ENCODE assay signal across 8 cellular contexts in the genomic region with DNA sequence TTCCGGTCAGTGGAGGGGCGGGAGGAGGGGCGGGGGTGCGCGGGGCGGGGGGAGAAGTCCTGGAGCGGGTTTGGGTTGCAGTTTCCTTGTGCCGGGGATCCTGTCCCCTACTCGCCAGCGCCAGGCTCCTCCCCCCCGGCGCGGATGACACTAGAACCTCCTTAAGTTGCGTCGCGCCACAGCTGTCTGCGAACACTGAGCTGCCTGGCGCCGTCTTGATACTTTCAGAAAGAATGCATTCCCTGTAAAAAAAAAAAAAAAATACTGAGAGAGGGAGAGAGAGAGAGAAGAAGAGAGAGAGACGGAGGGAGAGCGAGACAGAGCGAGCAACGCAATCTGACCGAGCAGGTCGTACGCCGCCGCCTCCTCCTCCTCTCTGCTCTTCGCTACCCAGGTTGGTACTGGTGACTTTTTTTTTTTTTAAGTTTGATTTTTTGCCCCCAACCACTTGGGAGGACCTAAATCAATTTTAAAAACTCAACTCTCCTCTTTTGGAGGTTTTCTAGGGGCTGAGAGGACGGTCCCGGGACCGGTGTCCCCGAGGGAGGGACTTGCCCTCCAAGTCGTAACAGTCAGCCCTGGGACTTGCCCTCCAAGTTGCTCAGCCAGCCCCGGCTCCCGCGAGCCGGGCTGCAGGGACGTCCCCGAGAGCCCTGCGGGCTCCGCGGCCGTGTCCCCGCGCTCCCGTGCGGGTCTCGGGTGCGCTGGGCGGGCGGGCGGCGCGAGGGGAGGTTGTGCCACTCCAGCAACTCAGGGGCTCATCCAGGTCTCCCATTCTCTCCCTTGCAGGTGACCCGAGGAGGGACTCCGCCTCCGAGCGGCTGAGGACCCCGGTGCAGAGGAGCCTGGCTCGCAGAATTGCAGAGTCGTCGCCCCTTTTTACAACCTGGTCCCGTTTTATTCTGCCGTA. TPM values are rescaled to one million over a fixed set of nuclear protein-coding genes. Genes with fewer than 3 reads are reported as not detected.
DNase-seq lines count a peak whose midpoint lies in the region; ATAC-seq, FAIRE-seq and TF ChIP-seq lines count a peak whose summit lies in the region.

Gene GATA3, plus strand, starts transcription at position 191 of the 910 bp plus-strand sequence. CDS start 968 bp downstream, outside the sequence.

- DNase-seq in A549 (ENCODE audit: low read depth in 1 of 2, low spot score in 1 of 2) (peak; percentile 86 to 88), GM19238 (ENCODE audit: insufficient read length, low spot score) (peak; percentile 81), ecto neural progenitor cell (ENCODE audit: low spot score) (peak; percentile 80), stomach (peak; percentile 64)
- DNase-seq in activated CD4-positive, alpha-beta T cell treated with anti-CD3 and anti-CD28 coated beads for 4 hours: peak; percentile 76 to 80

- H3K27me3 ChIP-seq in mucosa of rectum (ENCODE audit: control insufficient read depth in 2 of 2, insufficient read depth in 2 of 2, low read length in 2 of 2) (peaks cover 36 to 60% of the 10 kb centered on the region in 2 donors), stomach (peaks cover 53 to 99% (median 79%) of the 10 kb centered on the region in 3 donors)

- peak in 1 of 2 experiments; percentile 18; a peak in 1 of 5 replicates for TF ChIP-seq RAD21 in A549 (conservative IDR thresholded peaks at IDR 0.05 in 1 of 2, IDR thresholded peaks at IDR 0.05 in 1 of 2)

- 24% methylated on average over 38 of the region's 65 CpGs for WGBS in A549 (ENCODE audit: missing lambda C conversion rate)
- 2 to 4% (median 3%) methylated on average over 46 to 65 of the region's 65 CpGs for WGBS in stomach, 5 donors

- no peak for TF ChIP-seq POLR2A in A549 (IDR thresholded peaks at IDR 0.05; ENCODE audit: low read length)
- no peak for TF ChIP-seq POLR2A in stomach (IDR thresholded peaks at IDR 0.05)

- H3K9me3 ChIP-seq in A549 (no peaks in the 10 kb centered on the region), mucosa of rectum (ENCODE audit: control insufficient read depth in 2 of 2, low read length in 2 of 2) (no peaks in the 10 kb centered on the region), stomach (no peaks in the 10 kb centered on the region)

- TF ChIP-seq CTCF in A549 (IDR thresholded peaks at IDR 0.05) (no peak), stomach (IDR thresholded peaks at IDR 0.05) (no peak)

- H3K9ac ChIP-seq in mucosa of rectum (ENCODE audit: low read depth in 1 of 2, low read length in 2 of 2): peak within 1 kb of the TSS in 1 of 2 donors; percentile 6

- H3K36me3 ChIP-seq in mucosa of rectum (ENCODE audit: control insufficient read depth in 2 of 2, insufficient read depth in 2 of 2, low read length in 2 of 2) (no peaks in the 10 kb centered on the region), stomach (no peaks in the 10 kb centered on the region)

- intact Hi-C loops in stomach (cut with DNase I; ENCODE audit: low total_unique reads): no loop called here

- FAIRE-seq in A549 (lab: Jason Lieb, UNC): no peak

- H3K4me3 ChIP-seq in A549 (peak within 1 kb of the TSS; percentile 75), mucosa of rectum (ENCODE audit: low read length in 2 of 2) (peak within 1 kb of the TSS; percentile 54 to 69), stomach (peak within 1 kb of the TSS; percentile 38 to 68 (median 57))

- peaks cover 10% of the 10 kb centered on the region; the same call in 1 of the 3 replicates for H3K4me1 ChIP-seq in A549
- H3K4me1 ChIP-seq in mucosa of rectum (ENCODE audit: control insufficient read depth in 2 of 2, insufficient read depth in 2 of 2, low read length in 2 of 2): peaks cover 9 to 15% of the 10 kb centered on the region in 2 donors
- peaks cover 55 to 64% (median 60%) of the 10 kb centered on the region in 4 donors for H3K4me1 ChIP-seq in stomach

- POLR2A ChIA-PET in A549 (lab: Yijun Ruan, JAX): interaction anchor here (0.6 to 0.7 kb wide), 2 partner anchors 388 to 1155 kb away, joined by 3 to 5 read pairs; partner anchors contain the start of gene ITIH5

- TF ChIP-seq EP300 in A549 (IDR thresholded peaks at IDR 0.05) (no peak), stomach (IDR thresholded peaks at IDR 0.05) (no peak)

- peak within 1 kb of the TSS; percentile 96 for H3K4me2 ChIP-seq in A549

- CTCF ChIA-PET in A549 (lab: Yijun Ruan, JAX): no interaction called here

- H3K27ac ChIP-seq in A549: peak within 1 kb of the TSS; percentile 82 to 90
- peak within 1 kb of the TSS; percentile 51 to 58 for H3K27ac ChIP-seq in mucosa of rectum (ENCODE audit: low read depth in 2 of 2, low read length in 2 of 2)
- peak within 1 kb of the TSS in 4 of 5 donors; percentile 44 to 58 (median 52) for H3K27ac ChIP-seq in stomach

- ATAC-seq in A549: peak; percentile 51 to 64
- ATAC-seq in HG03442 (IDR thresholded peaks at IDR 0.05; ENCODE audit: unreplicated experiment): peak; percentile 32
- no peak for ATAC-seq in GM18873 (IDR thresholded peaks at IDR 0.05; ENCODE audit: low FRiP score, unreplicated experiment)

TF ChIP-seq in A549, 52 proteins besides CTCF, POLR2A, EP300 and RAD21:
- TF ChIP-seq FOXS1 (CRISPR knock-in tag; IDR thresholded peaks at IDR 0.05): no peak
- no peak for TF ChIP-seq ESRRA (IDR thresholded peaks at IDR 0.05; ENCODE audit: borderline replicate concordance, low read length)
- TF ChIP-seq NPAS2 (CRISPR knock-in tag; IDR thresholded peaks at IDR 0.05; ENCODE audit: borderline replicate concordance): no peak
- TF ChIP-seq PHF8 (IDR thresholded peaks at IDR 0.05; ENCODE audit: borderline replicate concordance, low read depth): no peak
- TF ChIP-seq SMC3 (IDR thresholded peaks at IDR 0.05): no peak
- TF ChIP-seq SREBF2 (IDR thresholded peaks at IDR 0.05): no peak
- TF ChIP-seq EHF (CRISPR knock-in tag; IDR thresholded peaks at IDR 0.05): no peak
- no peak for TF ChIP-seq POLR2AphosphoS2 (conservative IDR thresholded peaks at IDR 0.05; ENCODE audit: low read length)
- TF ChIP-seq RNF2 (IDR thresholded peaks at IDR 0.05; ENCODE audit: borderline replicate concordance, low read depth): no peak
- TF ChIP-seq MAZ (IDR thresholded peaks at IDR 0.05; ENCODE audit: borderline replicate concordance, low read depth, low read length): no peak
- no peak for TF ChIP-seq NFE2L2 (conservative IDR thresholded peaks at IDR 0.05; ENCODE audit: low read length)

RNA-seq across cellular contexts. Expression of gene GATA3, which starts in this region (rescaled TPM):
- polyA plus RNA-seq in A549 (2011; rRNA removed) (1.3 and 1.6 TPM in 2 replicates), A549 (2017; fragmentation: RNase III; extraction: RNeasy Plus Mini Kit Qiagen cat#74134 plus additional on column Dnase treatment) (3.5 to 4.7 TPM (median 4.0 TPM) in 3 replicates), stomach (under 1 TPM; 0.12 to 0.46 (median 0.18) TPM)
- polyA plus RNA-seq in A549 (2012; cell fraction: cytosol; rRNA removed): 3.8 and 4.3 TPM in 2 replicates
- polyA plus RNA-seq in A549 (2012; cell fraction: nucleus; rRNA removed): 7.2 and 9.1 TPM in 2 replicates
- polyA minus RNA-seq in A549 (2011; rRNA and poly(A)+ RNA removed): 0.58 and 0.79 TPM in 2 replicates
- 1 to 10 TPM in 1 of 5 donors, under 1 TPM in 2, not detected in 2; 0.14 to 1.2 (median 0.18) TPM for total RNA-seq in stomach
